Comparison of ENCODE assay signal across 9 cellular contexts in genomic region chr9:83957029-83957513, GRCh38. TPM values are rescaled to one million over a fixed set of nuclear protein-coding genes. Genes with fewer than 3 reads are reported as not detected.
A peak's percentile ranks its signal among the peaks of the same experiment; 100 is the strongest.
DNase-seq lines count a peak whose midpoint lies in the region; ATAC-seq and TF ChIP-seq lines count a peak whose summit lies in the region.
"Had no signal": no experiment of that assay in that cellular context is flagged by ENCODE, and none has a peak within 500 bp of the region (broad histone marks: within the 10 kb centered on the region; RNA-seq: fewer than 3 reads in every experiment).

No MANE protein-coding gene starts in this region.

- H3K27me3 ChIP-seq in esophagus squamous epithelium: no peaks in the 10 kb centered on the region
- H3K27me3 ChIP-seq in sigmoid colon: no peaks in the 10 kb centered on the region

- WGBS in esophagus squamous epithelium, 2 donors: 29 to 30% methylated on average over 11 of the region's 12 CpGs
- 9 to 32% methylated on average over 12 of the region's 12 CpGs for WGBS in sigmoid colon, 2 donors

- intact Hi-C loops in esophagus squamous epithelium (cut with DNase I) (no loop called here), sigmoid colon (cut with DNase I) (loop anchor here (2.0 kb wide), 1 partner anchor 24 kb away; the partner anchor contains the start of genes HNRNPK and RMI1)

- DNase-seq in OCI-M1 (lab: John Stamatoyannopoulos, UW) (peak; percentile 60), esophagus squamous epithelium (lab: John Stamatoyannopoulos, UW) (no peak), sigmoid colon (no peak), ureter (ENCODE audit: low spot score) (no peak), NCI-H524 (lab: John Stamatoyannopoulos, UW) (no peak), dermis blood vessel endothelial cell (no peak)
- DNase-seq in stimulated activated CD4-positive, alpha-beta T cell treated with anti-CD3 and anti-CD28 coated beads, Interleukin-15, amount 100 ng/mL, for 24 hours: no peak

- H3K4me1 ChIP-seq in esophagus squamous epithelium (peaks cover 7 to 28% (median 10%) of the 10 kb centered on the region in 3 donors), sigmoid colon (peaks cover 0 to 26% (median 18%) of the 10 kb centered on the region in 4 donors)

- H3K4me3 ChIP-seq in esophagus squamous epithelium (peak overlapping the region; percentile 60 to 93 (median 77)), sigmoid colon (peak overlapping the region; percentile 63 to 85 (median 76))
- H3K4me3 ChIP-seq: SK-N-MC had no signal

- H3K27ac ChIP-seq in esophagus squamous epithelium: peak overlapping the region; percentile 86 to 92 (median 88)
- peak overlapping the region; percentile 79 to 84 (median 82) for H3K27ac ChIP-seq in sigmoid colon
- H3K27ac ChIP-seq: SK-N-MC had no signal

- H3K9me3 ChIP-seq in esophagus squamous epithelium: no peaks in the 10 kb centered on the region
- no peaks in the 10 kb centered on the region for H3K9me3 ChIP-seq in sigmoid colon

- TF ChIP-seq CTCF in esophagus squamous epithelium (IDR thresholded peaks at IDR 0.05): no peak
- TF ChIP-seq CTCF in sigmoid colon (IDR thresholded peaks at IDR 0.05): no peak

- TF ChIP-seq POLR2A in esophagus squamous epithelium (IDR thresholded peaks at IDR 0.05): no peak
- no peak for TF ChIP-seq POLR2A in sigmoid colon (IDR thresholded peaks at IDR 0.05)

- peak; percentile 7 for ATAC-seq in GM19468 (IDR thresholded peaks at IDR 0.05; ENCODE audit: extremely low read depth, unreplicated experiment)

- no peak for TF ChIP-seq EP300 in sigmoid colon (IDR thresholded peaks at IDR 0.05)

- H3K36me3 ChIP-seq in esophagus squamous epithelium (peaks cover 0 to 26% (median 0%) of the 10 kb centered on the region in 3 donors), sigmoid colon (peaks cover 0 to 24% (median 1%) of the 10 kb centered on the region in 4 donors)

RNA-seq across cellular contexts. Expression of gene HNRNPK, which starts 22.9 kb away (rescaled TPM):
- total RNA-seq in esophagus squamous epithelium (100 to 1,000 TPM; 348 to 510 (median 452) TPM), sigmoid colon (100 to 1,000 TPM; 285 to 448 (median 395) TPM), ureter (600 TPM), dermis blood vessel endothelial cell (685 and 950 TPM in 2 replicates)
- 100 to 1,000 TPM; 237 to 364 (median 261) TPM for polyA plus RNA-seq in sigmoid colon

RNA-seq across cellular contexts. Expression of gene RMI1, which starts 23.5 kb away (rescaled TPM):
- total RNA-seq in esophagus squamous epithelium (1 to 10 TPM; 2.8 to 7.3 (median 5.9) TPM), sigmoid colon (1 to 10 TPM; 1.4 to 3.9 (median 3.0) TPM), ureter (12.1 TPM), dermis blood vessel endothelial cell (8.0 and 18.4 TPM in 2 replicates)
- polyA plus RNA-seq in sigmoid colon: 1 to 10 TPM; 5.7 to 9.0 (median 6.6) TPM

RNA-seq across cellular contexts. Expression of gene KIF27, which starts 35.8 kb away (rescaled TPM):
- total RNA-seq in esophagus squamous epithelium (1 to 10 TPM; 1.6 to 4.2 (median 3.5) TPM), sigmoid colon (1 to 10 TPM; 3.2 to 7.8 (median 5.2) TPM), ureter (10.7 TPM), dermis blood vessel endothelial cell (2.7 and 4.4 TPM in 2 replicates)
- polyA plus RNA-seq in sigmoid colon: 1 to 10 TPM in 1 of 3 donors, under 1 TPM in 1, not detected in 1; 0.23 to 1.7 TPM
